In the genomic region with DNA sequence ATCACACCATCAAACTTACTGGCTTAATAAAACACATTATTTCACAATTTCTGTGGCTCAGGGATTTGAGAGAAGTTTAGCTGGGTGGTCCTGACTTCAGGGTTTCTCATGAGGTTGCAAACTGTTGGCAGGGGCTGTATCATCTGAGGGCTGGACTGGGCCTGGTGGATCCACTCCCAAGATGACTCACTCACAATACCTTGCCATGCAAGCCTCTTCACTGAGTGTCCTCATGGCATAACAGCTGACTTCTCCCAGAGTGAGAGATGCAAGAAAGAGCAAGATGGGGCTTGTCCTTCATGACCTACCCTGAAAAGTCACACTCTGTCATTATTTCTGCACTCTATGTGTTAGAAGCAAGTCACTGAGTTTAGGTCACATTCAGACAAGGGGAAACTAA, we compare ENCODE assay signal across 18 cellular contexts.
A peak's percentile ranks its signal among the peaks of the same experiment; 100 is the strongest.
DNase-seq lines count a peak whose midpoint lies in the region; FAIRE-seq and TF ChIP-seq lines count a peak whose summit lies in the region.
"Had no signal": no experiment of that assay in that cellular context is flagged by ENCODE, and none has a peak within 500 bp of the region (broad histone marks: within the 10 kb centered on the region; RNA-seq: fewer than 3 reads in every experiment).

No MANE protein-coding gene starts in this region.

- POLR2A ChIA-PET in MCF 10A (lab: Yijun Ruan, JAX) = interaction anchor here (1.1 to 2.8 kb wide), 3 partner anchors 11 to 28 kb away, joined by 3 to 14 read pairs (median 7); no protein-coding TSS in a partner anchor

- no peak for TF ChIP-seq CTCF in MCF 10A (IDR thresholded peaks at IDR 0.05; ENCODE audit: unreplicated experiment)
- no peak for TF ChIP-seq CTCF in breast epithelium (IDR thresholded peaks at IDR 0.05)
- TF ChIP-seq CTCF in choroid plexus epithelial cell (conservative IDR thresholded peaks at IDR 0.05; ENCODE audit: low read depth, low read length) = no peak
- TF ChIP-seq CTCF in keratinocyte (optimal IDR thresholded peaks at IDR 0.05 in 1 of 3, IDR thresholded peaks at IDR 0.05 in 1 of 3, conservative IDR thresholded peaks at IDR 0.05 in 1 of 3; ENCODE audit: extremely low read depth in 1 of 3, insufficient read depth in 2 of 3, low read length in 3 of 3) = no peak

- no peak overlapping the region for H3K9ac ChIP-seq in keratinocyte (ENCODE audit: control insufficient read depth, extremely low read depth, insufficient read depth, low read length)

- no peak overlapping the region for H3K4me2 ChIP-seq in keratinocyte (ENCODE audit: control insufficient read depth, extremely low read depth, insufficient read depth, low read depth, low read length)

- H3K4me1 Mint-ChIP-seq in MCF 10A (ENCODE audit: insufficient read depth, unreplicated experiment) = peaks cover 8% of the 10 kb centered on the region

- no peak overlapping the region for H3K4me3 ChIP-seq in breast epithelium
- no peak overlapping the region for H3K4me3 ChIP-seq in choroid plexus epithelial cell (ENCODE audit: low read depth, low read length)
- H3K4me3 ChIP-seq in keratinocyte (ENCODE audit: control insufficient read depth in 2 of 3, extremely low read depth in 1 of 3, insufficient read depth in 2 of 3, low read depth in 1 of 3, low read length in 3 of 3) = no peak overlapping the region

- H2AFZ ChIP-seq in keratinocyte (ENCODE audit: control insufficient read depth, low read length) = no peak overlapping the region

- H3K4me1 ChIP-seq in breast epithelium = no peaks in the 10 kb centered on the region
- H3K4me1 ChIP-seq in keratinocyte (ENCODE audit: control insufficient read depth, extremely low read depth, insufficient read depth, low read length) = no peaks in the 10 kb centered on the region

- FAIRE-seq in keratinocyte (lab: Jason Lieb, UNC) = peak; percentile 81
- FAIRE-seq in GM12892 (lab: Jason Lieb, UNC) = no peak
- FAIRE-seq: A204.1, GM19239, HTR-8/SVneo had no signal

- H3K27ac Mint-ChIP-seq in MCF 10A (ENCODE audit: low read depth, unreplicated experiment) = peak overlapping the region; percentile 20

- H3K79me2 ChIP-seq in keratinocyte (ENCODE audit: control insufficient read depth, insufficient read depth, low read length) = no peaks in the 10 kb centered on the region

- H3K9me3 ChIP-seq in breast epithelium (no peaks in the 10 kb centered on the region), keratinocyte (ENCODE audit: control insufficient read depth, low read depth, low read length) (no peaks in the 10 kb centered on the region)

- H3K4me3 Mint-ChIP-seq in MCF 10A (ENCODE audit: unreplicated experiment) = no peak overlapping the region

- no peak overlapping the region for H3K27ac ChIP-seq in breast epithelium
- H3K27ac ChIP-seq in keratinocyte (ENCODE audit: control insufficient read depth, insufficient read depth, low read length) = no peak overlapping the region
- H3K27ac ChIP-seq: C4-2B had no signal

- H3K36me3 ChIP-seq in breast epithelium (no peaks in the 10 kb centered on the region), keratinocyte (ENCODE audit: control insufficient read depth in 2 of 2, extremely low read depth in 1 of 2, insufficient read depth in 2 of 2, low read length in 2 of 2) (no peaks in the 10 kb centered on the region)

- H3K9me3 Mint-ChIP-seq in MCF 10A (ENCODE audit: unreplicated experiment) = peaks cover 7% of the 10 kb centered on the region

- H3K9me1 ChIP-seq in keratinocyte (ENCODE audit: control insufficient read depth, extremely low read depth, insufficient read depth, low read length) = no peaks in the 10 kb centered on the region

- TF ChIP-seq POLR2A in breast epithelium (IDR thresholded peaks at IDR 0.05) (no peak), GM12892 (IDR thresholded peaks at IDR 0.05; ENCODE audit: low read depth, low read length) (no peak)

- DNase-seq in MCF 10A (ENCODE audit: unreplicated experiment) (peak; percentile 78), breast epithelium (ENCODE audit: low spot score in 2 of 2) (no peak), choroid plexus epithelial cell (ENCODE audit: low read depth) (peak; percentile 16), keratinocyte (ENCODE audit: low read depth, low spot score) (peak; percentile 77), NCI-H2107 (lab: John Stamatoyannopoulos, UW) (no peak), GM12892 (ENCODE audit: insufficient read length) (no peak), islet precursor cell (no peak)
- no peak for DNase-seq in stimulated activated naive CD4-positive, alpha-beta T cell (lab: John Stamatoyannopoulos, UW)
- DNase-seq: COR-L47, DMS153, NCI-H1105, NCI-H187 treated with DMSO at 0.1 percent for 48 hours, NCI-H524 treated with DMSO at 0.1 percent for 48 hours, OCI-M1 had no signal

- H3K27me3 ChIP-seq in breast epithelium (no peaks in the 10 kb centered on the region), keratinocyte (ENCODE audit: control insufficient read depth, extremely low read depth, insufficient read depth, low read length) (no peaks in the 10 kb centered on the region)

- CTCF ChIA-PET in MCF 10A (lab: Yijun Ruan, JAX) = interaction anchor here (0.6 to 1.1 kb wide), 4 partner anchors 12 to 239 kb away, joined by 3 to 4 read pairs (median 3); no protein-coding TSS in a partner anchor

- no TSS peak for BruUV-seq in MCF 10A (replicated peaks; lab: Mats Ljungman, UMichigan)

- no peaks in the 10 kb centered on the region for H3K27me3 Mint-ChIP-seq in MCF 10A (ENCODE audit: insufficient read depth, unreplicated experiment)

- H3K36me3 Mint-ChIP-seq in MCF 10A (ENCODE audit: insufficient read depth, unreplicated experiment) = no peaks in the 10 kb centered on the region

- intact Hi-C loops in MCF 10A (cut with micrococcal nuclease) = no loop called here
- intact Hi-C loops in breast epithelium (cut with DNase I; ENCODE audit: low total_unique reads) = no loop called here

- dilution Hi-C loops in keratinocyte (cut with MboI; ENCODE audit: extremely low pct_ligation_motif_present, low sequenced_read_pairs) = no loop called here

- no peaks in the 10 kb centered on the region for H4K20me1 ChIP-seq in keratinocyte (ENCODE audit: control insufficient read depth, extremely low read depth, insufficient read depth, low read length)

Comparison
In these comparisons a context has a peak if more than half of its experiments do, and no peak if none do; other contexts are left out.
1. DNase-seq: peak in MCF 10A (single experiment), choroid plexus epithelial cell (single experiment) and keratinocyte (single experiment); none in breast epithelium (0 of 2), stimulated activated naive CD4-positive, alpha-beta T cell (0 of 6), NCI-H2107 (single experiment), GM12892 (single experiment) and islet precursor cell (single experiment).